ENCODE assay signal across 19 cellular contexts in the genomic region with DNA sequence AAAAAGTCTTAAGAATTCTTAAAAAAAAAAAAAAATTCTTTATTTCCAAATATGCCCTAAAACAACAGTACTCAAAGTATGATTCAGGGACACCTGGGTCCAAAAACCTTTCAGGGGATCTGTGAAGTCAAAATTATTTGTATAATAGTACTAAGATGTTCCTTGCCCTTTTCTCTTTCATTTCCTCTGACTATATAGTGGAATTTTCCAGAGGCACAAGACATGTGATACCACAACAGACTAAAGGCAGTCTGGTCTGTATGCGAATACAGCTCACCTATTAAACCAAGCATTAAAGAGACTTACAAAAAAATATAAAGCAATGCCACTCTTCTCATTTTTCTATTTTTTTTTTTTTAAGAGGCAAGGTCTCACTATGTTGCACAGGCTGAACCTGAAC. TPM values are rescaled to one million over a fixed set of nuclear protein-coding genes. Genes with fewer than 3 reads are reported as not detected.
DNase-seq lines count a peak whose midpoint lies in the region; ATAC-seq and TF ChIP-seq lines count a peak whose summit lies in the region.
"Had no signal": no experiment of that assay in that cellular context is flagged by ENCODE, and none has a peak within 500 bp of the region (broad histone marks: within the 10 kb centered on the region; RNA-seq: fewer than 3 reads in every experiment).

No MANE protein-coding gene starts in this region.

- peaks cover 39% of the 10 kb centered on the region for H3K36me3 Mint-ChIP-seq in activated CD4-positive, alpha-beta T cell treated with anti-CD3 and anti-CD28 coated beads for 36 hours (ENCODE audit: low read depth)
- H3K36me3 Mint-ChIP-seq in endothelial cell (ENCODE audit: low read depth, unreplicated experiment), result peaks cover 19% of the 10 kb centered on the region

- CTCF ChIA-PET in activated CD4-positive, alpha-beta T cell treated with anti-CD3 and anti-CD28 coated beads for 36 hours (lab: Charles Lee), result interaction anchor here (0.7 to 4.7 kb wide), 5 partner anchors 15 to 1090 kb away, joined by 3 to 26 read pairs (median 3); a partner anchor contains a TSS

- no peaks in the 10 kb centered on the region for H3K27me3 Mint-ChIP-seq in activated CD4-positive, alpha-beta T cell treated with anti-CD3 and anti-CD28 coated beads for 36 hours
- H3K27me3 Mint-ChIP-seq in stimulated activated naive CD8-positive, alpha-beta T cell treated with anti-CD3 and anti-CD28 coated beads, Interleukin-15, amount 100 ng/mL, for 72 hours, result no peaks in the 10 kb centered on the region
- H3K27me3 Mint-ChIP-seq in endothelial cell (ENCODE audit: unreplicated experiment), result peaks cover 3% of the 10 kb centered on the region

- H3K36me3 ChIP-seq in colonic mucosa, result no peaks in the 10 kb centered on the region

- peaks cover 38% of the 10 kb centered on the region for H3K4me1 Mint-ChIP-seq in activated CD4-positive, alpha-beta T cell treated with anti-CD3 and anti-CD28 coated beads for 36 hours
- H3K4me1 Mint-ChIP-seq in stimulated activated naive CD8-positive, alpha-beta T cell treated with anti-CD3 and anti-CD28 coated beads, Interleukin-15, amount 100 ng/mL, for 72 hours, result peaks cover 25% of the 10 kb centered on the region
- peaks cover 49% of the 10 kb centered on the region for H3K4me1 Mint-ChIP-seq in endothelial cell (ENCODE audit: unreplicated experiment)

- no peak overlapping the region for H3K27ac ChIP-seq in colonic mucosa

- no peak overlapping the region for H3K9ac ChIP-seq in colonic mucosa (ENCODE audit: low read depth in 2 of 2, low read length in 2 of 2)

- TF ChIP-seq CTCF in endothelial cell (IDR thresholded peaks at IDR 0.05; ENCODE audit: unreplicated experiment) (no peak), colonic mucosa (IDR thresholded peaks at IDR 0.05) (no peak)

- intact Hi-C loops in activated CD4-positive, alpha-beta T cell treated with anti-CD3 and anti-CD28 coated beads for 36 hours (cut with DNase I, micrococcal nuclease), result no loop called here
- intact Hi-C loops in colonic mucosa (cut with DNase I), result no loop called here

- ATAC-seq in activated CD4-positive, alpha-beta T cell treated with anti-CD3 and anti-CD28 coated beads for 36 hours, result peak; percentile 77
- ATAC-seq in stimulated activated naive CD8-positive, alpha-beta T cell treated with anti-CD3 and anti-CD28 coated beads, Interleukin-15, Interleukin-2, amounts not matched to agents 100 U/mL and 50 U/mL, for 24 hours, result peak; percentile 94
- ATAC-seq in stimulated activated naive CD8-positive, alpha-beta T cell treated with anti-CD3 and anti-CD28 coated beads, Interleukin-15, amount 100 ng/mL, for 72 hours, result no peak
- ATAC-seq in HG03135 (IDR thresholded peaks at IDR 0.05; ENCODE audit: unreplicated experiment) (no peak), HG02885 (IDR thresholded peaks at IDR 0.05; ENCODE audit: poor library complexity, unreplicated experiment) (no peak)
- ATAC-seq: PC-3 had no signal

- H3K27ac Mint-ChIP-seq in activated CD4-positive, alpha-beta T cell treated with anti-CD3 and anti-CD28 coated beads for 36 hours, result peak overlapping the region; percentile 76
- H3K27ac Mint-ChIP-seq in stimulated activated naive CD8-positive, alpha-beta T cell treated with anti-CD3 and anti-CD28 coated beads, Interleukin-15, amount 100 ng/mL, for 72 hours, result no peak overlapping the region
- peak overlapping the region; percentile 61 for H3K27ac Mint-ChIP-seq in endothelial cell (ENCODE audit: unreplicated experiment)
- H3K27ac Mint-ChIP-seq: H9 had no signal

- no peak overlapping the region for H3K4me3 Mint-ChIP-seq in activated CD4-positive, alpha-beta T cell treated with anti-CD3 and anti-CD28 coated beads for 36 hours
- H3K4me3 Mint-ChIP-seq in stimulated activated naive CD8-positive, alpha-beta T cell treated with anti-CD3 and anti-CD28 coated beads, Interleukin-15, amount 100 ng/mL, for 72 hours, result no peak overlapping the region
- H3K4me3 Mint-ChIP-seq in endothelial cell (ENCODE audit: unreplicated experiment), result no peak overlapping the region
- H3K4me3 Mint-ChIP-seq: CD14-positive monocyte, H9 had no signal

- H3K9me3 ChIP-seq in colonic mucosa, result no peaks in the 10 kb centered on the region

- no peaks in the 10 kb centered on the region for H3K4me1 ChIP-seq in colonic mucosa

- DNase-seq in activated CD4-positive, alpha-beta T cell treated with anti-CD3 and anti-CD28 coated beads for 36 hours, result no peak
- no peak for DNase-seq in activated CD4-positive, alpha-beta T cell treated with anti-CD3 and anti-CD28 coated beads for 1 hour
- DNase-seq in stimulated activated naive CD8-positive, alpha-beta T cell treated with anti-CD3 and anti-CD28 coated beads, Interleukin-15, Interleukin-2, amounts not matched to agents 100 U/mL and 50 U/mL, for 24 hours, result no peak
- no peak for DNase-seq in stimulated activated naive CD8-positive, alpha-beta T cell treated with anti-CD3 and anti-CD28 coated beads, Interleukin-15, amount 100 ng/mL, for 72 hours
- DNase-seq in endothelial cell (ENCODE audit: low spot score) (no peak), colonic mucosa (no peak)
- DNase-seq: 8988T, DMS79 treated with DMSO at 0.1 percent for 48 hours, H9, IMR-90, NCI-H1417 treated with DMSO at 0.1 percent for 48 hours, NCI-H187 treated with DMSO at 0.1 percent for 48 hours, NCI-H2227 treated with DMSO at 0.1 percent for 48 hours, NCI-H510A treated with DMSO at 0.1 percent for 48 hours, PC-3, RPMI8226 had no signal

- H3K27me3 ChIP-seq in colonic mucosa, result no peaks in the 10 kb centered on the region

- H3K4me3 ChIP-seq in colonic mucosa, result no peak overlapping the region

- POLR2A ChIA-PET in activated CD4-positive, alpha-beta T cell treated with anti-CD3 and anti-CD28 coated beads for 36 hours (lab: Charles Lee), result interaction anchor here (0.6 kb wide), 1 partner anchor 1914 kb away, joined by 3 read pairs; no protein-coding TSS in a partner anchor

- no peaks in the 10 kb centered on the region for H3K9me3 Mint-ChIP-seq in activated CD4-positive, alpha-beta T cell treated with anti-CD3 and anti-CD28 coated beads for 36 hours (ENCODE audit: low read depth)
- H3K9me3 Mint-ChIP-seq in stimulated activated naive CD8-positive, alpha-beta T cell treated with anti-CD3 and anti-CD28 coated beads, Interleukin-15, amount 100 ng/mL, for 72 hours, result no peaks in the 10 kb centered on the region
- H3K9me3 Mint-ChIP-seq in endothelial cell (ENCODE audit: unreplicated experiment), result no peaks in the 10 kb centered on the region
- H3K9me3 Mint-ChIP-seq: H9 had no signal

RNA-seq across cellular contexts. Expression of a gene that starts 15.4 kb away (rescaled TPM):
- 10 to 100 TPM; 92.8 to 97.3 TPM for total RNA-seq in activated CD4-positive, alpha-beta T cell treated with anti-CD3 and anti-CD28 coated beads for 36 hours
- total RNA-seq in endothelial cell (ENCODE audit: unreplicated experiment), result 43.5 TPM
- total RNA-seq in colonic mucosa, result 10 to 100 TPM; 54.1 to 82.1 TPM

RNA-seq across cellular contexts. Expression of a gene that starts 56.1 kb away (rescaled TPM):
- 10 to 100 TPM; 14.7 to 21.9 TPM for total RNA-seq in activated CD4-positive, alpha-beta T cell treated with anti-CD3 and anti-CD28 coated beads for 36 hours
- total RNA-seq in endothelial cell (ENCODE audit: unreplicated experiment) (16.0 TPM), colonic mucosa (10 to 100 TPM; 13.3 to 13.7 TPM)

Comparison
In these comparisons a context has a peak if more than half of its experiments do, and no peak if none do; other contexts are left out.
1. ATAC-seq: peak in activated CD4-positive, alpha-beta T cell treated with anti-CD3 and anti-CD28 coated beads for 36 hours (single experiment) and stimulated activated naive CD8-positive, alpha-beta T cell treated with anti-CD3 and anti-CD28 coated beads, Interleukin-15, Interleukin-2, amounts not matched to agents 100 U/mL and 50 U/mL, for 24 hours (single experiment); none in stimulated activated naive CD8-positive, alpha-beta T cell treated with anti-CD3 and anti-CD28 coated beads, Interleukin-15, amount 100 ng/mL, for 72 hours (single experiment), HG03135 (single experiment) and HG02885 (single experiment).
2. H3K27ac Mint-ChIP-seq: peak in activated CD4-positive, alpha-beta T cell treated with anti-CD3 and anti-CD28 coated beads for 36 hours (single experiment) and endothelial cell (single experiment); none in stimulated activated naive CD8-positive, alpha-beta T cell treated with anti-CD3 and anti-CD28 coated beads, Interleukin-15, amount 100 ng/mL, for 72 hours (0 of 2).